In the genomic region with DNA sequence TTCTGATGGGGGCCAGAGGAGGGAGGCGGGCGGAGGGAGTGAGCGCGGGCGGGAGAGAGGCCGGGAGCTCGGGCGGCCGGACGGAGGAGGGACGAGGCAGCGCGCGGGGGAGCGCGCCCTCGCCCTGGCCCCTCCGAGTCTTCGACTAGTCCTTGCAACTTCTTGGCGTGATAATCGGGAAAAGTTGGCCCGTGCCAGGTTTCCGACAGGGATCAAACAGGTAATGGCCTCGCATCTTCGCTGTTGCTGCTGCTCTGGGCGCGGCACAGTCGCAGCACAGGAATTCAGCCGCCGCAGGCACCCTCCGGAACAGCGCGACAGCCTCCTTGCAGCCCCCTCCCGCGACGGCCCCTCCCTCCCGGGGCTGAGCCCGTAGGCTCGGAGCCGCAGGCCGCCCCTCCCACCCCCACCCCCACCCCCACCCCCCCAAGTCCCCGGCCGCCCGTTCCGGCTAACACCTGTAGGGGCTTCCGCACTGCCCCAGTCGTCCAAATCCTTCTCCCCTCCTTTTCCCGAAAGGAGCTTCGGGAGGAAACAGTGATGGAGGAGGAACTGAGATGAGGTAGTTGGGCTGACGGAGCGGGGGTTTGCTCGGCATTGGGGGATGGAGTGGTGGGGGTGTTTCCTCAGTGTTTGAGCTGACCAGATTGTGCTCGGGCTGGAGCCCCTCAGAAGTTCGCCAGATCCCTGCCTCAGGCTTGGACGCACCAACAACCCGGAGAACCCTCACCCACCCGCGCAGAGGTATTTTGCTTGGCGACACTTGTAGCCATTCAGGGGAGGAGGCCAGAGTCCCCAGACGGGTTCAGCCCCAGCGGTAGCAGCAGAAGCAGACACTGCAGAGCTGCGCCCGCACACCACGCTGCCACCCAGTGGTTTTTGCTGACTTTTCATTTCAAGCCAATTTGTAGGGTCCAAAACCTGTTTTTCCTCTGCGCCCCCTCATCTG, we compare ENCODE assay signal across 8 cellular contexts. TPM values are rescaled to one million over a fixed set of nuclear protein-coding genes. Genes with fewer than 3 reads are reported as not detected.
DNase-seq lines count a peak whose midpoint lies in the region; ATAC-seq and TF ChIP-seq lines count a peak whose summit lies in the region.

A gene (minus strand): TSS at position 319 of the 949 bp plus-strand sequence. CDS start 714 bp downstream, outside the sequence.

- H3K9me3 ChIP-seq in SJSA1 (replicated peaks) (no peaks in the 10 kb centered on the region), left ventricle myocardium inferior (replicated peaks) (no peaks in the 10 kb centered on the region)

- H3K4me2 ChIP-seq in GM23338 = peak within 1 kb of the TSS; percentile 86

- 0 out of 2 replicates have a peak, but pooled peaks cover 3% of the 10 kb centered on the region for H3K27me3 ChIP-seq in GM23338 (ENCODE audit: insufficient read depth)
- peaks cover 11% of the 10 kb centered on the region for H3K27me3 ChIP-seq in SJSA1 (replicated peaks)
- H3K27me3 ChIP-seq in left ventricle myocardium inferior (ENCODE audit: low read depth) = peaks cover 36% of the 10 kb centered on the region
- H3K27me3 ChIP-seq in rectal smooth muscle tissue (ENCODE audit: control insufficient read depth, insufficient read depth, low read length) = peaks cover 9% of the 10 kb centered on the region

- no peaks in the 10 kb centered on the region for H3K9me3 Mint-ChIP-seq in GM23338
- no peaks in the 10 kb centered on the region for H3K9me3 Mint-ChIP-seq in activated T-helper 17 cell treated with anti-CD3 and anti-CD28 coated beads, Interleukin-2, amount 50 U/mL, for 72 hours

- H3K36me3 Mint-ChIP-seq in GM23338 (ENCODE audit: low read depth) = peaks cover 8% of the 10 kb centered on the region; the same call in 2 of the 3 replicates
- H3K36me3 Mint-ChIP-seq in activated T-helper 17 cell treated with anti-CD3 and anti-CD28 coated beads, Interleukin-2, amount 50 U/mL, for 72 hours (ENCODE audit: low read depth) = no peaks in the 10 kb centered on the region

- H3K4me1 ChIP-seq in GM23338 (ENCODE audit: insufficient read depth) (0 out of 2 replicates have a peak, but pooled peaks cover 13% of the 10 kb centered on the region), SJSA1 (replicated peaks) (0 out of 2 replicates have a peak, but pooled peaks cover 4% of the 10 kb centered on the region), left ventricle myocardium inferior (no peaks in the 10 kb centered on the region), rectal smooth muscle tissue (ENCODE audit: control insufficient read depth, insufficient read depth, low read length) (no peaks in the 10 kb centered on the region)

- DNase-seq in GM23338 (ENCODE audit: low spot score) (peak; percentile 63), SJSA1 (ENCODE audit: low read depth in 1 of 2, low spot score in 2 of 2) (peak in 1 of 2 experiments; percentile 2), left ventricle myocardium inferior (peak; percentile 10), SHP77 treated with DMSO at 0.1 percent for 48 hours (lab: John Stamatoyannopoulos, UW) (no peak)
- no peak for DNase-seq in central memory CD4-positive, alpha-beta T cell

- H3K9ac ChIP-seq in rectal smooth muscle tissue (ENCODE audit: low read length) = no peak within 1 kb of the TSS

- 0 out of 2 replicates have a peak within 1 kb of the TSS, but pooled peaks have one; percentile 14 for H2AFZ ChIP-seq in GM23338

- TF ChIP-seq CTCF in GM23338 (conservative IDR thresholded peaks at IDR 0.05; ENCODE audit: low read depth in 2 of 2) (peak; percentile 27 to 60; a peak in 3 of 4 replicates), left ventricle myocardium inferior (IDR thresholded peaks at IDR 0.05; ENCODE audit: borderline replicate concordance) (peak; percentile 30)

- H3K36me3 ChIP-seq in GM23338 (ENCODE audit: insufficient read depth) (no peaks in the 10 kb centered on the region), SJSA1 (no peaks in the 10 kb centered on the region), left ventricle myocardium inferior (no peaks in the 10 kb centered on the region), rectal smooth muscle tissue (ENCODE audit: control insufficient read depth, insufficient read depth, low read length) (no peaks in the 10 kb centered on the region)

- ATAC-seq in GM23338 (peak; percentile 73), HG02759 (IDR thresholded peaks at IDR 0.05; ENCODE audit: unreplicated experiment) (no peak)
- no peak for ATAC-seq in activated T-helper 17 cell treated with anti-CD3 and anti-CD28 coated beads, Interleukin-2, amount 50 U/mL, for 72 hours (replicated peaks)

- H3K4me1 Mint-ChIP-seq in GM23338 = peaks cover 26% of the 10 kb centered on the region
- no peaks in the 10 kb centered on the region for H3K4me1 Mint-ChIP-seq in activated T-helper 17 cell treated with anti-CD3 and anti-CD28 coated beads, Interleukin-2, amount 50 U/mL, for 72 hours

- H3K4me3 ChIP-seq in GM23338 (peak within 1 kb of the TSS; percentile 66), SJSA1 (0 out of 2 replicates have a peak within 1 kb of the TSS, but pooled peaks have one; percentile 16), left ventricle myocardium inferior (peak within 1 kb of the TSS; percentile 60), rectal smooth muscle tissue (ENCODE audit: low read length) (peak within 1 kb of the TSS; percentile 71)

- peaks cover 22% of the 10 kb centered on the region for H3K79me2 ChIP-seq in GM23338 (replicated peaks; ENCODE audit: insufficient read depth)

- H3K27ac ChIP-seq in GM23338 (ENCODE audit: low read depth) = peak within 1 kb of the TSS; percentile 85
- no peak within 1 kb of the TSS for H3K27ac ChIP-seq in SJSA1
- no peak within 1 kb of the TSS for H3K27ac ChIP-seq in left ventricle myocardium inferior (replicated peaks)
- no peak within 1 kb of the TSS for H3K27ac ChIP-seq in rectal smooth muscle tissue (ENCODE audit: low read depth, low read length)

- intact Hi-C loops in left ventricle myocardium inferior (cut with micrococcal nuclease) = no loop called here

- peaks cover 2% of the 10 kb centered on the region for H3K27me3 Mint-ChIP-seq in GM23338 (ENCODE audit: insufficient read depth, low read depth, poor library complexity)
- H3K27me3 Mint-ChIP-seq in activated T-helper 17 cell treated with anti-CD3 and anti-CD28 coated beads, Interleukin-2, amount 50 U/mL, for 72 hours = peaks cover 17% of the 10 kb centered on the region

- H3K27ac Mint-ChIP-seq in GM23338 = peak within 1 kb of the TSS; percentile 89
- H3K27ac Mint-ChIP-seq in activated T-helper 17 cell treated with anti-CD3 and anti-CD28 coated beads, Interleukin-2, amount 50 U/mL, for 72 hours = no peak within 1 kb of the TSS

- H3K9me2 ChIP-seq in GM23338 (ENCODE audit: insufficient read depth) = no peaks in the 10 kb centered on the region

- H3F3A ChIP-seq in GM23338 (replicated peaks; ENCODE audit: low read depth) = no peaks in the 10 kb centered on the region

- H4K20me1 ChIP-seq in GM23338 (replicated peaks; ENCODE audit: insufficient read depth) = no peaks in the 10 kb centered on the region

- peak within 1 kb of the TSS; percentile 89 for H3K4me3 Mint-ChIP-seq in GM23338
- H3K4me3 Mint-ChIP-seq in activated T-helper 17 cell treated with anti-CD3 and anti-CD28 coated beads, Interleukin-2, amount 50 U/mL, for 72 hours = no peak within 1 kb of the TSS

TF ChIP-seq in GM23338, 12 proteins besides CTCF, POLR2A, EP300 and RAD21:
- no peak for TF ChIP-seq ZNF331 (CRISPR knock-in tag; IDR thresholded peaks at IDR 0.05; ENCODE audit: low read depth)
- no peak for TF ChIP-seq JUNB (IDR thresholded peaks at IDR 0.05; ENCODE audit: unreplicated experiment)
- TF ChIP-seq EZH2 (IDR thresholded peaks at IDR 0.05; ENCODE audit: low read depth, unreplicated experiment) = no peak
- TF ChIP-seq, protein P1, sequence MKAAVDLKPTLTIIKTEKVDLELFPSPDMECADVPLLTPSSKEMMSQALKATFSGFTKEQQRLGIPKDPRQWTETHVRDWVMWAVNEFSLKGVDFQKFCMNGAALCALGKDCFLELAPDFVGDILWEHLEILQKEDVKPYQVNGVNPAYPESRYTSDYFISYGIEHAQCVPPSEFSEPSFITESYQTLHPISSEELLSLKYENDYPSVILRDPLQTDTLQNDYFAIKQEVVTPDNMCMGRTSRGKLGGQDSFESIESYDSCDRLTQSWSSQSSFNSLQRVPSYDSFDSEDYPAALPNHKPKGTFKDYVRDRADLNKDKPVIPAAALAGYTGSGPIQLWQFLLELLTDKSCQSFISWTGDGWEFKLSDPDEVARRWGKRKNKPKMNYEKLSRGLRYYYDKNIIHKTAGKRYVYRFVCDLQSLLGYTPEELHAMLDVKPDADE (IDR thresholded peaks at IDR 0.05) = no peak
- no peak for TF ChIP-seq EZH2phosphoT487 (IDR thresholded peaks at IDR 0.05; ENCODE audit: unreplicated experiment)

RNA-seq across cellular contexts. Expression of the gene that starts here (rescaled TPM):
- 17.7 and 18.8 TPM in 2 replicates for total RNA-seq in GM23338 (2014; rRNA removed; shearing (Covaris generic))
- polyA plus RNA-seq in GM23338 (2016; fragmentation: Nextera tagmentation; extraction: Ambion mirVana) = 20.3 and 21.5 TPM in 2 replicates
- total RNA-seq in SJSA1 (2014; rRNA removed; shearing (Covaris generic)) = 5.0 and 7.0 TPM in 2 replicates
- total RNA-seq in left ventricle myocardium inferior = 1.7 TPM
- total RNA-seq in activated T-helper 17 cell treated with anti-CD3 and anti-CD28 coated beads, Interleukin-2, amount 50 U/mL, for 72 hours = not detected

Comparison
In these comparisons a context has a peak if more than half of its experiments do, and no peak if none do; other contexts are left out.
1. DNase-seq: peak in GM23338 (single experiment) and left ventricle myocardium inferior (single experiment); none in central memory CD4-positive, alpha-beta T cell (single experiment) and SHP77 treated with DMSO at 0.1 percent for 48 hours (single experiment).
2. H3K4me3 ChIP-seq: peak in every context shown above with its lines; median percentile 71 in rectal smooth muscle tissue; 66 in GM23338; 60 in left ventricle myocardium inferior; 16 in SJSA1.